ENCODE assay signal across 8 cellular contexts in genomic region chr1:153958961-153959260, GRCh38. TPM values are rescaled to one million over a fixed set of nuclear protein-coding genes. Genes with fewer than 3 reads are reported as not detected.
A peak's percentile ranks its signal among the peaks of the same experiment; 100 is the strongest.
DNase-seq lines count a peak whose midpoint lies in the region; ATAC-seq and TF ChIP-seq lines count a peak whose summit lies in the region.

No MANE protein-coding gene starts in this region.

- no peaks in the 10 kb centered on the region for H3K9me3 ChIP-seq in stomach smooth muscle (ENCODE audit: control insufficient read depth in 2 of 2, low read length in 2 of 2)

- no peak for ATAC-seq in activated CD4-positive, alpha-beta T cell treated with anti-CD3 and anti-CD28 coated beads for 36 hours
- no peak for ATAC-seq in activated T-helper 17 cell treated with anti-CD3 and anti-CD28 coated beads, Interleukin-2, amount 50 U/mL, for 72 hours (replicated peaks)
- ATAC-seq in foreskin keratinocyte, result no peak

- H3K27me3 ChIP-seq in stomach smooth muscle (ENCODE audit: control insufficient read depth in 1 of 2, insufficient read depth in 2 of 2, low read length in 2 of 2), result no peaks in the 10 kb centered on the region
- no peaks in the 10 kb centered on the region for H3K27me3 ChIP-seq in foreskin keratinocyte

- no peaks in the 10 kb centered on the region for H3K9me3 Mint-ChIP-seq in activated CD4-positive, alpha-beta T cell treated with anti-CD3 and anti-CD28 coated beads for 36 hours (ENCODE audit: low read depth)
- H3K9me3 Mint-ChIP-seq in activated T-helper 17 cell treated with anti-CD3 and anti-CD28 coated beads, Interleukin-2, amount 50 U/mL, for 72 hours, result no peaks in the 10 kb centered on the region
- no peaks in the 10 kb centered on the region for H3K9me3 Mint-ChIP-seq in immature natural killer cell

- intact Hi-C loops in activated CD4-positive, alpha-beta T cell treated with anti-CD3 and anti-CD28 coated beads for 36 hours (cut with DNase I, micrococcal nuclease), result loop anchor here (1.0 to 5.0 kb wide), 9 partner anchors 8 to 301 kb away; partner anchors contain the start of genes JTB (in 2 of the 2), RPS27 (in 2 of the 2), CREB3L4 (in 1 of the 2) and DENND4B (in 1 of the 2)

- peak overlapping the region; percentile 95 for H3K27ac Mint-ChIP-seq in activated CD4-positive, alpha-beta T cell treated with anti-CD3 and anti-CD28 coated beads for 36 hours
- peak overlapping the region; percentile 90 for H3K27ac Mint-ChIP-seq in activated T-helper 17 cell treated with anti-CD3 and anti-CD28 coated beads, Interleukin-2, amount 50 U/mL, for 72 hours
- H3K27ac Mint-ChIP-seq in immature natural killer cell, result peak overlapping the region; percentile 94 to 98 (median 96)

- peaks cover 53% of the 10 kb centered on the region for H3K4me1 Mint-ChIP-seq in activated CD4-positive, alpha-beta T cell treated with anti-CD3 and anti-CD28 coated beads for 36 hours
- H3K4me1 Mint-ChIP-seq in activated T-helper 17 cell treated with anti-CD3 and anti-CD28 coated beads, Interleukin-2, amount 50 U/mL, for 72 hours, result peaks cover 34% of the 10 kb centered on the region
- peaks cover 59 to 68% of the 10 kb centered on the region in 2 donors for H3K4me1 Mint-ChIP-seq in immature natural killer cell

- H3K36me3 ChIP-seq in stomach smooth muscle (ENCODE audit: control insufficient read depth in 2 of 2, insufficient read depth in 2 of 2, low read length in 2 of 2), result peaks cover 16 to 23% of the 10 kb centered on the region in 2 donors

- CTCF ChIA-PET in activated CD4-positive, alpha-beta T cell treated with anti-CD3 and anti-CD28 coated beads for 36 hours (lab: Charles Lee), result interaction anchor here (0.7 to 1.7 kb wide), 3 partner anchors 19 to 468 kb away, joined by 3 to 4 read pairs (median 3); partner anchors contain the start of gene JTB

- no peak for DNase-seq in activated CD4-positive, alpha-beta T cell treated with anti-CD3 and anti-CD28 coated beads for 36 hours
- no peak for DNase-seq in activated CD4-positive, alpha-beta T cell treated with anti-CD3 and anti-CD28 coated beads, Interleukin-2, amount 50 U/mL, for 4 hours
- DNase-seq in immature natural killer cell, result no peak
- no peak for DNase-seq in NCI-H2107 treated with DMSO at 0.1 percent for 48 hours (lab: John Stamatoyannopoulos, UW; ENCODE audit: unreplicated experiment)
- no peak for DNase-seq in A172 (ENCODE audit: low spot score)
- DNase-seq in foreskin keratinocyte, result no peak

- H3K4me1 ChIP-seq in stomach smooth muscle (ENCODE audit: control insufficient read depth, insufficient read depth, low read length), result peaks cover 60% of the 10 kb centered on the region
- H3K4me1 ChIP-seq in foreskin keratinocyte, result peaks cover 10% of the 10 kb centered on the region

- H3K27ac ChIP-seq in stomach smooth muscle (ENCODE audit: low read length) (peak overlapping the region; percentile 77), foreskin keratinocyte (no peak overlapping the region)

- peak overlapping the region; percentile 86 to 95 for H3K4me3 ChIP-seq in stomach smooth muscle (ENCODE audit: low read length in 2 of 2)

- POLR2A ChIA-PET in activated CD4-positive, alpha-beta T cell treated with anti-CD3 and anti-CD28 coated beads for 36 hours (lab: Charles Lee), result interaction anchor here (0.8 to 2.9 kb wide), 4 partner anchors 8 to 32 kb away, joined by 3 to 12 read pairs (median 8); partner anchors contain the start of genes CREB3L4, JTB and RPS27

- TF ChIP-seq CTCF in foreskin keratinocyte (conservative IDR thresholded peaks at IDR 0.05), result no peak

- peak overlapping the region; percentile 51 to 85 for H3K9ac ChIP-seq in stomach smooth muscle (ENCODE audit: low read length in 2 of 2)

- H3K27me3 Mint-ChIP-seq in activated CD4-positive, alpha-beta T cell treated with anti-CD3 and anti-CD28 coated beads for 36 hours, result no peaks in the 10 kb centered on the region
- no peaks in the 10 kb centered on the region for H3K27me3 Mint-ChIP-seq in activated T-helper 17 cell treated with anti-CD3 and anti-CD28 coated beads, Interleukin-2, amount 50 U/mL, for 72 hours
- H3K27me3 Mint-ChIP-seq in immature natural killer cell (ENCODE audit: low read depth in 3 of 3), result peaks cover 0 to 13% (median 8%) of the 10 kb centered on the region in 3 donors

- H3K4me3 Mint-ChIP-seq in activated CD4-positive, alpha-beta T cell treated with anti-CD3 and anti-CD28 coated beads for 36 hours, result peak overlapping the region; percentile 99
- H3K4me3 Mint-ChIP-seq in activated T-helper 17 cell treated with anti-CD3 and anti-CD28 coated beads, Interleukin-2, amount 50 U/mL, for 72 hours, result peak overlapping the region; percentile 99
- H3K4me3 Mint-ChIP-seq in immature natural killer cell, result peak overlapping the region; percentile 91 to 99 (median 96)

- H3K36me3 Mint-ChIP-seq in activated CD4-positive, alpha-beta T cell treated with anti-CD3 and anti-CD28 coated beads for 36 hours (ENCODE audit: low read depth), result peaks cover 24% of the 10 kb centered on the region
- peaks cover 85% of the 10 kb centered on the region for H3K36me3 Mint-ChIP-seq in activated T-helper 17 cell treated with anti-CD3 and anti-CD28 coated beads, Interleukin-2, amount 50 U/mL, for 72 hours (ENCODE audit: low read depth)
- peaks cover 0 to 9% (median 6%) of the 10 kb centered on the region in 3 donors for H3K36me3 Mint-ChIP-seq in immature natural killer cell

RNA-seq across cellular contexts. Expression of gene CRTC2, which starts 0.5 kb away (rescaled TPM):
- 10 to 100 TPM; 60.6 to 80.4 TPM for total RNA-seq in activated CD4-positive, alpha-beta T cell treated with anti-CD3 and anti-CD28 coated beads for 36 hours
- total RNA-seq in activated T-helper 17 cell treated with anti-CD3 and anti-CD28 coated beads, Interleukin-2, amount 50 U/mL, for 72 hours, result 100 to 1,000 TPM in 1 of 2 donors, 10 to 100 TPM in 1; 84.9 to 131 TPM
- polyA plus RNA-seq in immature natural killer cell, result 10 to 100 TPM; 13.0 to 31.2 (median 19.3) TPM
- total RNA-seq in A172 (2014; rRNA removed; shearing (Covaris generic)), result 14.5 and 16.6 TPM in 2 replicates
- total RNA-seq in foreskin keratinocyte, result 15.1 and 16.9 TPM in 2 replicates
- 26.8 and 29.4 TPM in 2 replicates for polyA plus RNA-seq in foreskin keratinocyte

RNA-seq across cellular contexts. Expression of gene SLC39A1, which starts 4.4 kb away (rescaled TPM):
- total RNA-seq in activated CD4-positive, alpha-beta T cell treated with anti-CD3 and anti-CD28 coated beads for 36 hours, result 10 to 100 TPM; 64.4 to 65.5 TPM
- total RNA-seq in activated T-helper 17 cell treated with anti-CD3 and anti-CD28 coated beads, Interleukin-2, amount 50 U/mL, for 72 hours, result 100 to 1,000 TPM; 109 to 117 TPM
- polyA plus RNA-seq in immature natural killer cell, result 10 to 100 TPM; 52.3 to 84.8 (median 54.6) TPM
- 192 and 204 TPM in 2 replicates for total RNA-seq in A172 (2014; rRNA removed; shearing (Covaris generic))
- 101 and 118 TPM in 2 replicates for total RNA-seq in foreskin keratinocyte
- polyA plus RNA-seq in foreskin keratinocyte, result 97.2 and 122 TPM in 2 replicates

RNA-seq across cellular contexts. Expression of gene CREB3L4, which starts 8.8 kb away (rescaled TPM):
- 1 to 10 TPM; 8.5 to 9.1 TPM for total RNA-seq in activated CD4-positive, alpha-beta T cell treated with anti-CD3 and anti-CD28 coated beads for 36 hours
- 1 to 10 TPM; 7.4 to 9.3 TPM for total RNA-seq in activated T-helper 17 cell treated with anti-CD3 and anti-CD28 coated beads, Interleukin-2, amount 50 U/mL, for 72 hours
- polyA plus RNA-seq in immature natural killer cell, result 10 to 100 TPM; 10.0 to 17.6 (median 15.2) TPM
- total RNA-seq in A172 (2014; rRNA removed; shearing (Covaris generic)), result 19.9 and 28.4 TPM in 2 replicates
- total RNA-seq in foreskin keratinocyte, result 9.8 and 11.5 TPM in 2 replicates
- polyA plus RNA-seq in foreskin keratinocyte, result 9.3 and 9.8 TPM in 2 replicates

RNA-seq across cellular contexts. Expression of gene DENND4B, which starts 12.4 kb away (rescaled TPM):
- 100 to 1,000 TPM; 100 to 110 TPM for total RNA-seq in activated CD4-positive, alpha-beta T cell treated with anti-CD3 and anti-CD28 coated beads for 36 hours
- 100 to 1,000 TPM in 1 of 2 donors, 10 to 100 TPM in 1; 98.0 to 130 TPM for total RNA-seq in activated T-helper 17 cell treated with anti-CD3 and anti-CD28 coated beads, Interleukin-2, amount 50 U/mL, for 72 hours
- polyA plus RNA-seq in immature natural killer cell, result 10 to 100 TPM in 2 of 3 donors, 1 to 10 TPM in 1; 9.9 to 37.1 (median 11.5) TPM
- total RNA-seq in A172 (2014; rRNA removed; shearing (Covaris generic)), result 10.9 and 11.2 TPM in 2 replicates
- 21.2 and 21.8 TPM in 2 replicates for total RNA-seq in foreskin keratinocyte
- polyA plus RNA-seq in foreskin keratinocyte, result 13.7 and 15.6 TPM in 2 replicates

RNA-seq across cellular contexts. Expression of gene JTB, which starts 18.6 kb away (rescaled TPM):
- total RNA-seq in activated CD4-positive, alpha-beta T cell treated with anti-CD3 and anti-CD28 coated beads for 36 hours, result 100 to 1,000 TPM; 107 to 145 TPM
- total RNA-seq in activated T-helper 17 cell treated with anti-CD3 and anti-CD28 coated beads, Interleukin-2, amount 50 U/mL, for 72 hours, result 100 to 1,000 TPM in 1 of 2 donors, 10 to 100 TPM in 1; 89.7 to 167 TPM
- polyA plus RNA-seq in immature natural killer cell, result 100 to 1,000 TPM; 365 to 460 (median 440) TPM
- total RNA-seq in A172 (2014; rRNA removed; shearing (Covaris generic)), result 280 and 326 TPM in 2 replicates
- total RNA-seq in foreskin keratinocyte, result 103 and 107 TPM in 2 replicates
- 133 and 138 TPM in 2 replicates for polyA plus RNA-seq in foreskin keratinocyte
